Comparison of ENCODE assay signal across 1 cellular context in genomic region chr11:7967097-7967496, GRCh38.
TF ChIP-seq lines count a peak whose summit lies in the region.

No MANE protein-coding gene starts in this region.

TF ChIP-seq in IMR-90, 13 proteins besides CTCF, POLR2A, EP300 and RAD21:
- TF ChIP-seq FOS (IDR thresholded peaks at IDR 0.05; ENCODE audit: low read depth, low read length) (no peak), NFE2L2 (IDR thresholded peaks at IDR 0.05; ENCODE audit: low read depth, low read length) (no peak), BHLHE40 (IDR thresholded peaks at IDR 0.05; ENCODE audit: low read depth, low read length) (no peak), CEBPB (IDR thresholded peaks at IDR 0.05; ENCODE audit: low read depth, low read length) (no peak), CHD1 (IDR thresholded peaks at IDR 0.05; ENCODE audit: low read depth, low read length) (no peak), RFX5 (IDR thresholded peaks at IDR 0.05; ENCODE audit: low read depth, low read length) (no peak), SMC3 (IDR thresholded peaks at IDR 0.05; ENCODE audit: low read depth, low read length) (no peak), MXI1 (IDR thresholded peaks at IDR 0.05; ENCODE audit: borderline replicate concordance, low read depth, low read length) (no peak), USF2 (IDR thresholded peaks at IDR 0.05; ENCODE audit: low read depth, low read length) (no peak), MAZ (IDR thresholded peaks at IDR 0.05; ENCODE audit: borderline replicate concordance, low read depth, low read length) (no peak), RCOR1 (IDR thresholded peaks at IDR 0.05; ENCODE audit: insufficient replicate concordance, low read length) (no peak)
